In the genomic region with DNA sequence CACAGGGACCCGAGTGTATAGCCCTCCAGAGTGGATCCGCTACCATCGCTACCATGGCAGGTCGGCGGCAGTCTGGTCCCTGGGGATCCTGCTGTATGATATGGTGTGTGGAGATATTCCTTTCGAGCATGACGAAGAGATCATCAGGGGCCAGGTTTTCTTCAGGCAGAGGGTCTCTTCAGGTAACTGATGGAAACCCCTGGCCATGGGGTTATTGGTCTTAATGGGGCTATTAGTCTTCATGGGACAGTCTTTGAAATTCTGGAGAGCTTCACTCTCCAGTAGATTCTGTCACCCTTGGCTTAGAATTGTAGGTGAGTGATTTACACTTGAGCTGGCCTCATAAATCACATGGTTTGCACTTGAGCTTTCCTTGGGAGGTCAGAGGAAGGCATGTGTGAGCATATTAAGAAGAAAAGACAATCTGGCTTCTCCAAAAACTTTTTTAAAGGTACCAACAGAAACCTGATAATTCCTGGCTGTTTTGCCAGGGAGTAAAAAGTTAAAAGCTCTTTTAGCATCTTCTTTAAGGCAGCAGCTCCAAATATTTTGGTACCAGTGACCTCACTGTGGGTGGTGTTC, we compare ENCODE assay signal across 9 cellular contexts. TPM values are rescaled to one million over a fixed set of nuclear protein-coding genes. Genes with fewer than 3 reads are reported as not detected.
DNase-seq lines count a peak whose midpoint lies in the region; ATAC-seq and TF ChIP-seq lines count a peak whose summit lies in the region.
"Had no signal": no experiment of that assay in that cellular context is flagged by ENCODE, and none has a peak within 500 bp of the region (broad histone marks: within the 10 kb centered on the region; RNA-seq: fewer than 3 reads in every experiment).

No MANE protein-coding gene starts in this region.

- H3K4me1 Mint-ChIP-seq in activated CD4-positive, alpha-beta T cell treated with anti-CD3 and anti-CD28 coated beads, Interleukin-2, amount 10 ng/mL, durations not matched to agents 7 days and 5 days: peaks cover 59% of the 10 kb centered on the region
- H3K4me1 Mint-ChIP-seq in activated naive CD8-positive, alpha-beta T cell treated with anti-CD3 and anti-CD28 coated beads, Interleukin-2, amount 10 ng/mL, durations not matched to agents 7 days and 5 days: peaks cover 51% of the 10 kb centered on the region

- 84% methylated on average over 7 of the region's 7 CpGs for WGBS in thymus

- peak overlapping the region; percentile 99 for H3K4me3 ChIP-seq in lower lobe of right lung
- H3K4me3 ChIP-seq in thymus (ENCODE audit: low read length): peak overlapping the region; percentile 82

- H3K27ac Mint-ChIP-seq in activated CD4-positive, alpha-beta T cell treated with anti-CD3 and anti-CD28 coated beads, Interleukin-2, amount 10 ng/mL, durations not matched to agents 7 days and 5 days: peak overlapping the region; percentile 98
- peak overlapping the region; percentile 97 for H3K27ac Mint-ChIP-seq in activated naive CD8-positive, alpha-beta T cell treated with anti-CD3 and anti-CD28 coated beads, Interleukin-2, amount 10 ng/mL, durations not matched to agents 7 days and 5 days

- in situ Hi-C loops in KBM-7 (cut with MboI; ENCODE audit: low pct_unique_long_range_greater_than_20kb, low sequenced_read_pairs): loop anchor here (10.0 kb wide), 1 partner anchor 118 kb away; no protein-coding TSS in a partner anchor

- no peak for TF ChIP-seq CTCF in lower lobe of right lung (IDR thresholded peaks at IDR 0.05)

- POLR2A ChIA-PET in activated CD4-positive, alpha-beta T cell treated with anti-CD3 and anti-CD28 coated beads, Interleukin-2, amount 10 ng/mL, durations not matched to agents 7 days and 5 days (lab: Charles Lee): interaction anchor here (0.6 to 3.6 kb wide), 5 partner anchors 36 to 151 kb away, joined by 3 to 22 read pairs (median 5); no protein-coding TSS in a partner anchor
- POLR2A ChIA-PET in activated naive CD8-positive, alpha-beta T cell treated with anti-CD3 and anti-CD28 coated beads, Interleukin-2, amount 10 ng/mL, durations not matched to agents 7 days and 5 days (lab: Charles Lee): interaction anchor here (0.6 to 17.2 kb wide), 10 partner anchors 9 to 486 kb away, joined by 3 to 580 read pairs (median 72); no protein-coding TSS in a partner anchor
- POLR2A ChIA-PET in HEK293T (lab: Yijun Ruan, JAX): interaction anchor here (1.0 to 1.4 kb wide), 4 partner anchors 12 to 122 kb away, joined by 3 to 8 read pairs (median 4); no protein-coding TSS in a partner anchor

- peak overlapping the region; percentile 98 for H3K4me3 Mint-ChIP-seq in activated CD4-positive, alpha-beta T cell treated with anti-CD3 and anti-CD28 coated beads, Interleukin-2, amount 10 ng/mL, durations not matched to agents 7 days and 5 days
- H3K4me3 Mint-ChIP-seq in activated naive CD8-positive, alpha-beta T cell treated with anti-CD3 and anti-CD28 coated beads, Interleukin-2, amount 10 ng/mL, durations not matched to agents 7 days and 5 days: peak overlapping the region; percentile 89

- H3K4me1 ChIP-seq in lower lobe of right lung: peaks cover 54% of the 10 kb centered on the region
- peaks cover 19% of the 10 kb centered on the region for H3K4me1 ChIP-seq in thymus (ENCODE audit: control insufficient read depth, insufficient read depth, low read length)

- CTCF ChIA-PET in activated CD4-positive, alpha-beta T cell treated with anti-CD3 and anti-CD28 coated beads, Interleukin-2, amount 10 ng/mL, durations not matched to agents 7 days and 5 days (lab: Charles Lee): interaction anchor here (0.8 to 15.6 kb wide), 14 partner anchors 9 to 405 kb away, joined by 3 to 347 read pairs (median 10); no protein-coding TSS in a partner anchor
- CTCF ChIA-PET in HEK293T (lab: Yijun Ruan, JAX): interaction anchor here (1.0 to 2.9 kb wide), 7 partner anchors 17 to 155 kb away, joined by 3 to 25 read pairs (median 3); no protein-coding TSS in a partner anchor

- H3K9me3 Mint-ChIP-seq in activated CD4-positive, alpha-beta T cell treated with anti-CD3 and anti-CD28 coated beads, Interleukin-2, amount 10 ng/mL, durations not matched to agents 7 days and 5 days: peaks cover 4% of the 10 kb centered on the region
- no peaks in the 10 kb centered on the region for H3K9me3 Mint-ChIP-seq in activated naive CD8-positive, alpha-beta T cell treated with anti-CD3 and anti-CD28 coated beads, Interleukin-2, amount 10 ng/mL, durations not matched to agents 7 days and 5 days

- H3K27me3 ChIP-seq in lower lobe of right lung (ENCODE audit: low read depth) (no peaks in the 10 kb centered on the region), thymus (ENCODE audit: control insufficient read depth, insufficient read depth) (no peaks in the 10 kb centered on the region)

- H3K9me3 ChIP-seq in lower lobe of right lung (no peaks in the 10 kb centered on the region), thymus (ENCODE audit: control insufficient read depth) (no peaks in the 10 kb centered on the region)

- H3K27ac ChIP-seq in lower lobe of right lung (peak overlapping the region; percentile 94), thymus (ENCODE audit: low read depth) (peak overlapping the region; percentile 33)

- peaks cover 75% of the 10 kb centered on the region for H3K36me3 Mint-ChIP-seq in activated CD4-positive, alpha-beta T cell treated with anti-CD3 and anti-CD28 coated beads, Interleukin-2, amount 10 ng/mL, durations not matched to agents 7 days and 5 days (ENCODE audit: low read depth)
- H3K36me3 Mint-ChIP-seq in activated naive CD8-positive, alpha-beta T cell treated with anti-CD3 and anti-CD28 coated beads, Interleukin-2, amount 10 ng/mL, durations not matched to agents 7 days and 5 days: peaks cover 75% of the 10 kb centered on the region

- no peak for DNase-seq in activated CD4-positive, alpha-beta T cell treated with anti-CD3 and anti-CD28 coated beads, Interleukin-2, amount 10 ng/mL, durations not matched to agents 7 days and 5 days
- DNase-seq in activated CD4-positive, alpha-beta T cell treated with anti-CD3 and anti-CD28 coated beads, Interleukin-2, amount 50 U/mL, for 48 hours: no peak
- no peak for DNase-seq in activated naive CD8-positive, alpha-beta T cell treated with anti-CD3 and anti-CD28 coated beads, Interleukin-2, amount 10 ng/mL, durations not matched to agents 7 days and 5 days
- DNase-seq in lower lobe of right lung: no peak
- DNase-seq in KBM-7: no peak
- DNase-seq in HEK293T (ENCODE audit: extremely low spot score): no peak
- DNase-seq: ACHN had no signal

- intact Hi-C loops in lower lobe of right lung (cut with DNase I): loop anchor here (10.0 kb wide), 1 partner anchor 118 kb away; no protein-coding TSS in a partner anchor

- peaks cover 3% of the 10 kb centered on the region for H3K27me3 Mint-ChIP-seq in activated CD4-positive, alpha-beta T cell treated with anti-CD3 and anti-CD28 coated beads, Interleukin-2, amount 10 ng/mL, durations not matched to agents 7 days and 5 days
- H3K27me3 Mint-ChIP-seq in activated naive CD8-positive, alpha-beta T cell treated with anti-CD3 and anti-CD28 coated beads, Interleukin-2, amount 10 ng/mL, durations not matched to agents 7 days and 5 days: no peaks in the 10 kb centered on the region

- H3K36me3 ChIP-seq in lower lobe of right lung: peaks cover 40% of the 10 kb centered on the region
- H3K36me3 ChIP-seq in thymus (ENCODE audit: control insufficient read depth, insufficient read depth): peaks cover 10% of the 10 kb centered on the region

- ATAC-seq in activated naive CD8-positive, alpha-beta T cell treated with anti-CD3 and anti-CD28 coated beads, Interleukin-2, amount 10 ng/mL, durations not matched to agents 7 days and 5 days (ENCODE audit: low read depth): no peak
- ATAC-seq in lower lobe of right lung (no peak), HG03354 (IDR thresholded peaks at IDR 0.05; ENCODE audit: poor library complexity, severe bottlenecking, unreplicated experiment) (no peak)

TF ChIP-seq in HEK293T, 16 proteins besides CTCF, POLR2A, EP300 and RAD21:
- TF ChIP-seq SP1 (IDR thresholded peaks at IDR 0.05) (no peak), L3MBTL2 (conservative IDR thresholded peaks at IDR 0.05) (no peak), TARDBP (IDR thresholded peaks at IDR 0.05) (no peak), NFRKB (IDR thresholded peaks at IDR 0.05) (no peak), FOXK2 (IDR thresholded peaks at IDR 0.05) (no peak), FOXA1 (IDR thresholded peaks at IDR 0.05) (no peak), BHLHE40 (IDR thresholded peaks at IDR 0.05; ENCODE audit: borderline replicate concordance) (no peak), LEF1 (IDR thresholded peaks at IDR 0.05; ENCODE audit: borderline replicate concordance) (no peak), HDGF (IDR thresholded peaks at IDR 0.05; ENCODE audit: borderline replicate concordance) (no peak), ARNT (IDR thresholded peaks at IDR 0.05) (no peak), SUZ12 (IDR thresholded peaks at IDR 0.05) (no peak), ELF4 (IDR thresholded peaks at IDR 0.05) (no peak), FOXM1 (IDR thresholded peaks at IDR 0.05; ENCODE audit: borderline replicate concordance) (no peak)
- TF ChIP-seq, protein P1, sequence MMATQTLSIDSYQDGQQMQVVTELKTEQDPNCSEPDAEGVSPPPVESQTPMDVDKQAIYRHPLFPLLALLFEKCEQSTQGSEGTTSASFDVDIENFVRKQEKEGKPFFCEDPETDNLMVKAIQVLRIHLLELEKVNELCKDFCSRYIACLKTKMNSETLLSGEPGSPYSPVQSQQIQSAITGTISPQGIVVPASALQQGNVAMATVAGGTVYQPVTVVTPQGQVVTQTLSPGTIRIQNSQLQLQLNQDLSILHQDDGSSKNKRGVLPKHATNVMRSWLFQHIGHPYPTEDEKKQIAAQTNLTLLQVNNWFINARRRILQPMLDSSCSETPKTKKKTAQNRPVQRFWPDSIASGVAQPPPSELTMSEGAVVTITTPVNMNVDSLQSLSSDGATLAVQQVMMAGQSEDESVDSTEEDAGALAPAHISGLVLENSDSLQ (IDR thresholded peaks at IDR 0.05): no peak

RNA-seq across cellular contexts. Expression of gene PIM1, which starts 3.1 kb away (rescaled TPM):
- total RNA-seq in activated CD4-positive, alpha-beta T cell treated with anti-CD3 and anti-CD28 coated beads, Interleukin-2, amount 10 ng/mL, durations not matched to agents 7 days and 5 days: 100 to 1,000 TPM; 393 to 412 TPM
- total RNA-seq in activated naive CD8-positive, alpha-beta T cell treated with anti-CD3 and anti-CD28 coated beads, Interleukin-2, amount 10 ng/mL, durations not matched to agents 7 days and 5 days: 100 to 1,000 TPM; 428 to 445 TPM
- total RNA-seq in lower lobe of right lung: 56.8 TPM
- 31.7 TPM for polyA plus RNA-seq in thymus
